In genomic region chr3:129627350-129628168, GRCh38 we compare ENCODE assay signal across 8 cellular contexts. TPM values are rescaled to one million over a fixed set of nuclear protein-coding genes. Genes with fewer than 3 reads are reported as not detected.
DNase-seq lines count a peak whose midpoint lies in the region; ATAC-seq and TF ChIP-seq lines count a peak whose summit lies in the region.

No MANE protein-coding gene starts in this region.

- H3K4me2 ChIP-seq in neural progenitor cell: peak overlapping the region; percentile 82

- peaks cover 7% of the 10 kb centered on the region for H3K4me1 ChIP-seq in neural progenitor cell
- H3K4me1 ChIP-seq in thoracic aorta (ENCODE audit: control insufficient read depth in 1 of 2, low read depth in 2 of 2): peaks cover 35 to 60% of the 10 kb centered on the region in 2 donors

- H3K4me3 ChIP-seq in neural progenitor cell: peak overlapping the region; percentile 58
- peak overlapping the region; percentile 74 for H3K4me3 ChIP-seq in thoracic aorta

- H3K27ac ChIP-seq in RWPE1: peak overlapping the region; percentile 99
- H3K27ac ChIP-seq in neural progenitor cell: no peak overlapping the region
- H3K27ac ChIP-seq in thoracic aorta: peak overlapping the region; percentile 98

- H4K20me1 ChIP-seq in neural progenitor cell (ENCODE audit: low read depth): no peaks in the 10 kb centered on the region

- POLR2A ChIA-PET in RWPE1 (lab: Yijun Ruan, JAX; ENCODE audit: low non-redundant PET): interaction anchor here (0.8 kb wide), 1 partner anchor 317 kb away, joined by 4 read pairs; no protein-coding TSS in a partner anchor

- peaks cover 59% of the 10 kb centered on the region for H3K27me3 Mint-ChIP-seq in activated naive CD4-positive, alpha-beta T cell treated with anti-CD3 and anti-CD28 coated beads, Interleukin-2, amount 10 ng/mL, durations not matched to agents 7 days and 5 days
- H3K27me3 Mint-ChIP-seq in neural progenitor cell (ENCODE audit: insufficient read depth, low read depth): peaks cover 10% of the 10 kb centered on the region

- peaks cover 22% of the 10 kb centered on the region for H3K4me1 Mint-ChIP-seq in activated naive CD4-positive, alpha-beta T cell treated with anti-CD3 and anti-CD28 coated beads, Interleukin-2, amount 10 ng/mL, durations not matched to agents 7 days and 5 days
- H3K4me1 Mint-ChIP-seq in neural progenitor cell: peaks cover 39% of the 10 kb centered on the region

- no peaks in the 10 kb centered on the region for H3K36me3 Mint-ChIP-seq in activated naive CD4-positive, alpha-beta T cell treated with anti-CD3 and anti-CD28 coated beads, Interleukin-2, amount 10 ng/mL, durations not matched to agents 7 days and 5 days
- peaks cover 3% of the 10 kb centered on the region for H3K36me3 Mint-ChIP-seq in neural progenitor cell

- H3K79me2 ChIP-seq in neural progenitor cell (ENCODE audit: low read depth): no peaks in the 10 kb centered on the region

- peaks cover 20% of the 10 kb centered on the region for H3F3A ChIP-seq in neural progenitor cell (ENCODE audit: low read depth)

- H3K27me3 ChIP-seq in neural progenitor cell (no peaks in the 10 kb centered on the region), thoracic aorta (replicated peaks; ENCODE audit: insufficient read depth) (no peaks in the 10 kb centered on the region)

- DNase-seq in COLO829 (ENCODE audit: low spot score) (peak; percentile 87), RWPE1 (ENCODE audit: low spot score) (peak; percentile 83), foreskin melanocyte (peak; percentile 57), neural progenitor cell (ENCODE audit: low spot score) (peak; percentile 82), thoracic aorta (ENCODE audit: low spot score) (no peak)
- peak; percentile 76 for DNase-seq in activated naive CD4-positive, alpha-beta T cell treated with anti-CD3 and anti-CD28 coated beads, Interleukin-2, amount 10 ng/mL, durations not matched to agents 7 days and 5 days

- H3K4me3 Mint-ChIP-seq in activated naive CD4-positive, alpha-beta T cell treated with anti-CD3 and anti-CD28 coated beads, Interleukin-2, amount 10 ng/mL, durations not matched to agents 7 days and 5 days: peak overlapping the region; percentile 71
- H3K4me3 Mint-ChIP-seq in neural progenitor cell: peak overlapping the region; percentile 85

- TF ChIP-seq CTCF in LNCAP (IDR thresholded peaks at IDR 0.05): peak; percentile 83
- TF ChIP-seq CTCF in RWPE1 (conservative IDR thresholded peaks at IDR 0.05; ENCODE audit: low read depth): peak; percentile 79
- peak; percentile 74 for TF ChIP-seq CTCF in neural progenitor cell (IDR thresholded peaks at IDR 0.05)
- TF ChIP-seq CTCF in thoracic aorta (IDR thresholded peaks at IDR 0.05): peak; percentile 74

- H3K9me3 ChIP-seq in neural progenitor cell (ENCODE audit: low read depth) (no peaks in the 10 kb centered on the region), thoracic aorta (no peaks in the 10 kb centered on the region)

- no peaks in the 10 kb centered on the region for H3K9me3 Mint-ChIP-seq in activated naive CD4-positive, alpha-beta T cell treated with anti-CD3 and anti-CD28 coated beads, Interleukin-2, amount 10 ng/mL, durations not matched to agents 7 days and 5 days
- no peaks in the 10 kb centered on the region for H3K9me3 Mint-ChIP-seq in neural progenitor cell

- no peak overlapping the region for H3K9ac ChIP-seq in neural progenitor cell

- CTCF ChIA-PET in RWPE1 (lab: Yijun Ruan, JAX): interaction anchor here (0.6 to 2.3 kb wide), 15 partner anchors 10 to 1049 kb away, joined by 3 to 10 read pairs (median 4); no protein-coding TSS in a partner anchor
- CTCF ChIA-PET in activated naive CD4-positive, alpha-beta T cell treated with anti-CD3 and anti-CD28 coated beads, Interleukin-2, amount 10 ng/mL, durations not matched to agents 7 days and 5 days (lab: Charles Lee): interaction anchor here (0.7 to 1.9 kb wide), 15 partner anchors 11 to 471 kb away, joined by 3 to 16 read pairs (median 3); no protein-coding TSS in a partner anchor

- H3K36me3 ChIP-seq in neural progenitor cell (no peaks in the 10 kb centered on the region), thoracic aorta (no peaks in the 10 kb centered on the region)

- ATAC-seq in GM21390 (IDR thresholded peaks at IDR 0.05; ENCODE audit: unreplicated experiment) (peak; percentile 39), thoracic aorta (ENCODE audit: insufficient number of reproducible peaks, low FRiP score, low read depth) (peak; percentile 25)

- H3K27ac Mint-ChIP-seq in activated naive CD4-positive, alpha-beta T cell treated with anti-CD3 and anti-CD28 coated beads, Interleukin-2, amount 10 ng/mL, durations not matched to agents 7 days and 5 days: no peak overlapping the region
- H3K27ac Mint-ChIP-seq in neural progenitor cell: peak overlapping the region; percentile 48

- peak overlapping the region; percentile 89 for H2AFZ ChIP-seq in neural progenitor cell (replicated peaks)

RNA-seq across cellular contexts. Expression of gene PLXND1, which starts 21.1 kb away (rescaled TPM):
- total RNA-seq in neural progenitor cell (ENCODE audit: low replicate concordance) (9.0 and 12.9 TPM in 2 replicates), thoracic aorta (100 to 1,000 TPM; 207 to 246 TPM)

Comparison
In these comparisons a context has a peak if more than half of its experiments do, and no peak if none do; other contexts are left out.
1. RNA of gene PLXND1, which starts 21.1 kb away (total RNA-seq): 207 to 246 TPM in thoracic aorta; 9.0 to 12.9 TPM in neural progenitor cell; every median in the first group is over 10 times any median in the second.
2. Peak in every context shown above with its lines, with median percentiles within 50 percentile points of each other: CTCF ChIP-seq.